In the genomic region with DNA sequence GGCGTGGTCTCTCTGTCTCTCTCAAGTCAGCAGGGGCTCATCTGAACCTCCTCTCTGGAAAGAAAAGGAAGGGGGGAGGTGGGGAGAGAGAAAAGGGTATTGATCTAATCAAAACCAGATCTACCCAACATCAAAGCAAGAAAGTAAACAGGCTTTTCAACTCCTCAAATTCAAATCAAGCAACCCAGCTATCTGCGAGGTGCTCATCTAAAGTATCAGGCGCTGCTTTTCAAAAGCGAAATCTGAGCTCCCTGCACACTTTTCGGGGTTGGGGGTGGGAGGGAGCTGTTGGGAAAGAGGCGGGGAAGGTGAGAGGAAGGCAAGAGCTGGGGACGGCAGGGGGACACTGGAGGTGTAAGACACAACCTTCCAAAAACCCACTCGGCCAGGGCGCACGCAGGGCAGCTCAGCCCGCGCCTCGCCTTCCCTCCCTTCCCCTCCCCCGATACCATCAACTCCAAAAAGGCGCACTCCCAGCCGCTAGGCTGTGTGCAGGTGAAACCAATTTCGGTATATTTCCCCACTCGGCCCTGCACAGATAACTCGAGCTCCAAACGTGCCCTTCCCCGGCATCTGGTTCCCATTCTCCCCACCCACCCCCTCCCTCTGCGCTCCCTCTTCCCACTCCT, we compare ENCODE assay signal across 1 cellular context.
TF ChIP-seq lines count a peak whose summit lies in the region.

No MANE protein-coding gene starts in this region.

TF ChIP-seq in HCT116, 20 proteins besides CTCF, POLR2A, EP300 and RAD21 (continued from another document):
- TF ChIP-seq, protein P1, sequence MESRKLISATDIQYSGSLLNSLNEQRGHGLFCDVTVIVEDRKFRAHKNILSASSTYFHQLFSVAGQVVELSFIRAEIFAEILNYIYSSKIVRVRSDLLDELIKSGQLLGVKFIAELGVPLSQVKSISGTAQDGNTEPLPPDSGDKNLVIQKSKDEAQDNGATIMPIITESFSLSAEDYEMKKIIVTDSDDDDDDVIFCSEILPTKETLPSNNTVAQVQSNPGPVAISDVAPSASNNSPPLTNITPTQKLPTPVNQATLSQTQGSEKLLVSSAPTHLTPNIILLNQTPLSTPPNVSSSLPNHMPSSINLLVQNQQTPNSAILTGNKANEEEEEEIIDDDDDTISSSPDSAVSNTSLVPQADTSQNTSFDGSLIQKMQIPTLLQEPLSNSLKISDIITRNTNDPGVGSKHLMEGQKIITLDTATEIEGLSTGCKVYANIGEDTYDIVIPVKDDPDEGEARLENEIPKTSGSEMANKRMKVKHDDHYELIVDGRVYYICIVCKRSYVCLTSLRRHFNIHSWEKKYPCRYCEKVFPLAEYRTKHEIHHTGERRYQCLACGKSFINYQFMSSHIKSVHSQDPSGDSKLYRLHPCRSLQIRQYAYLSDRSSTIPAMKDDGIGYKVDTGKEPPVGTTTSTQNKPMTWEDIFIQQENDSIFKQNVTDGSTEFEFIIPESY (IDR thresholded peaks at IDR 0.05; ENCODE audit: extremely low read depth, insufficient replicate concordance, low read length): no peak
- TF ChIP-seq POLR2AphosphoS5 (IDR thresholded peaks at IDR 0.05; ENCODE audit: low read depth, low read length): no peak
- TF ChIP-seq SIN3A (IDR thresholded peaks at IDR 0.05; ENCODE audit: low read depth): no peak
- TF ChIP-seq JUND (IDR thresholded peaks at IDR 0.05): no peak
- TF ChIP-seq YY1 (IDR thresholded peaks at IDR 0.05; ENCODE audit: extremely low read depth, insufficient replicate concordance, low read depth, low read length): no peak
- TF ChIP-seq EGR1 (IDR thresholded peaks at IDR 0.05; ENCODE audit: low read depth): no peak
- no peak for TF ChIP-seq MAX (IDR thresholded peaks at IDR 0.05)
- TF ChIP-seq, protein P2, sequence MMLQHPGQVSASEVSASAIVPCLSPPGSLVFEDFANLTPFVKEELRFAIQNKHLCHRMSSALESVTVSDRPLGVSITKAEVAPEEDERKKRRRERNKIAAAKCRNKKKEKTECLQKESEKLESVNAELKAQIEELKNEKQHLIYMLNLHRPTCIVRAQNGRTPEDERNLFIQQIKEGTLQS (IDR thresholded peaks at IDR 0.05): no peak
- no peak for TF ChIP-seq ELF1 (IDR thresholded peaks at IDR 0.05; ENCODE audit: borderline replicate concordance, low read depth)
- TF ChIP-seq REST (IDR thresholded peaks at IDR 0.05; ENCODE audit: low read depth): no peak
